Comparison of ENCODE assay signal across 9 cellular contexts in genomic region chr11:104872393-104872792, GRCh38. TPM values are rescaled to one million over a fixed set of nuclear protein-coding genes. Genes with fewer than 3 reads are reported as not detected.
"Had no signal": no experiment of that assay in that cellular context is flagged by ENCODE, and none has a peak within 500 bp of the region (broad histone marks: within the 10 kb centered on the region; RNA-seq: fewer than 3 reads in every experiment).

No MANE protein-coding gene starts in this region.

- DNase-seq: H9, HCEC 1CT, KG1 had no signal

- H2AFZ ChIP-seq: GM23338 had no signal

- H3K4me2 ChIP-seq: GM23338 had no signal

- H3K27ac Mint-ChIP-seq: GM23338, H9 had no signal

- ATAC-seq: GM23338, K562 had no signal

- H3K9me3 Mint-ChIP-seq: GM23338 had no signal

- H3K4me3 Mint-ChIP-seq: GM23338, H9 had no signal

- FAIRE-seq: H1, H54, HTR-8/SVneo, K562 had no signal

- H3K4me3 ChIP-seq: GM23338, K562 had no signal

RNA-seq across cellular contexts. Expression of gene CASP12, which starts 25.9 kb away (rescaled TPM):
- total RNA-seq: GM23338, H1, H9, HT-29, K562 had no signal
- polyA plus RNA-seq: GM23338, H1, K562 had no signal
